ENCODE assay signal across 8 cellular contexts in the genomic region with DNA sequence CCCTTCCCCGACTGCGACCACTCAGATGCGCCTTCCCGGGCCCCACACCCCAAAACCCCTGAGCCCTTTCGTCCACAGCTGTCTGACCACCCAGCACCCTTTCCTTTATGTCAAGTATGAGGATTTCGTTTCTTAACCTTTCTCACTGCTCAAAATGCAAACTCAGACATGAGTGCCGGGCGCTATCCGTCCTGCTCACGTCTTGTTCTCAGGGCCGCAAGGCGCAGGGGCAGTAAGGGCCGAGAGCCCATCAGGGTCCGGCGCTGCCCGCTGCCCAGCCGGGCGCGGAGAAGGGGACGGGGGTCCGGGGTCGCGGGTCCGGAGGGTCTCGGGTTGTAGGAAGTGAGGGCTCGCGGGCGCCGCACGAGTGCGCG. TPM values are rescaled to one million over a fixed set of nuclear protein-coding genes. Genes with fewer than 3 reads are reported as not detected.
DNase-seq lines count a peak whose midpoint lies in the region; ATAC-seq and TF ChIP-seq lines count a peak whose summit lies in the region.

No MANE protein-coding gene starts in this region.

- peak overlapping the region; percentile 88 for H3K9ac ChIP-seq in endodermal cell (ENCODE audit: extremely low read depth, low read length, poor library complexity, severe bottlenecking)

- H3K27me3 ChIP-seq in endodermal cell (ENCODE audit: control insufficient read depth, insufficient read depth, low read length, poor library complexity, severe bottlenecking) = no peaks in the 10 kb centered on the region
- H3K27me3 ChIP-seq in neuron (ENCODE audit: insufficient read depth, low read length) = no peaks in the 10 kb centered on the region

- peaks cover 30% of the 10 kb centered on the region for H3K4me1 Mint-ChIP-seq in activated CD4-positive, alpha-beta T cell treated with anti-CD3 and anti-CD28 coated beads, Interleukin-2, amount 10 ng/mL, durations not matched to agents 24 days and 14 days
- peaks cover 19% of the 10 kb centered on the region for H3K4me1 Mint-ChIP-seq in endodermal cell

- peak overlapping the region; percentile 97 for H3K27ac Mint-ChIP-seq in activated CD4-positive, alpha-beta T cell treated with anti-CD3 and anti-CD28 coated beads, Interleukin-2, amount 10 ng/mL, durations not matched to agents 24 days and 14 days
- H3K27ac Mint-ChIP-seq in endodermal cell = peak overlapping the region; percentile 96

- H3K4me3 ChIP-seq in endodermal cell (ENCODE audit: low read length) = peak overlapping the region; percentile 96
- peak overlapping the region; percentile 73 for H3K4me3 ChIP-seq in neuron (ENCODE audit: low read length)

- H3K9me3 Mint-ChIP-seq in activated CD4-positive, alpha-beta T cell treated with anti-CD3 and anti-CD28 coated beads, Interleukin-2, amount 10 ng/mL, durations not matched to agents 24 days and 14 days = peaks cover 14% of the 10 kb centered on the region
- peaks cover 58% of the 10 kb centered on the region for H3K9me3 Mint-ChIP-seq in endodermal cell

- H3K27me3 Mint-ChIP-seq in activated CD4-positive, alpha-beta T cell treated with anti-CD3 and anti-CD28 coated beads, Interleukin-2, amount 10 ng/mL, durations not matched to agents 24 days and 14 days = peaks cover 2% of the 10 kb centered on the region
- peaks cover 7% of the 10 kb centered on the region for H3K27me3 Mint-ChIP-seq in endodermal cell (ENCODE audit: insufficient read depth)

- H3K9me3 ChIP-seq in endodermal cell (ENCODE audit: control insufficient read depth, low read length) (peaks cover 62% of the 10 kb centered on the region), neuron (ENCODE audit: low read length) (peaks cover 24% of the 10 kb centered on the region)

- peak overlapping the region; percentile 92 for H3K4me3 Mint-ChIP-seq in activated CD4-positive, alpha-beta T cell treated with anti-CD3 and anti-CD28 coated beads, Interleukin-2, amount 10 ng/mL, durations not matched to agents 24 days and 14 days
- H3K4me3 Mint-ChIP-seq in endodermal cell = peak overlapping the region; percentile 85

- WGBS in endodermal cell (ENCODE audit: insufficient coverage in 1 of 2, insufficient read length in 1 of 2), 2 experiments = 0 to 1% methylated on average over 7 to 32 of the region's 32 CpGs

- ATAC-seq in omental fat pad (ENCODE audit: low FRiP score) (no peak), GM21619 (IDR thresholded peaks at IDR 0.05; ENCODE audit: unreplicated experiment) (no peak)

- H3K27ac ChIP-seq in endodermal cell (ENCODE audit: low read depth, low read length) = peak overlapping the region; percentile 95

- no peak for DNase-seq in activated CD4-positive, alpha-beta T cell treated with anti-CD3 and anti-CD28 coated beads, Interleukin-2, amount 10 ng/mL, durations not matched to agents 24 days and 14 days
- no peak for DNase-seq in activated CD4-positive, alpha-beta T cell treated with anti-CD3 and anti-CD28 coated beads for 1 hour
- DNase-seq in NCI-H82 treated with DMSO at 0.1 percent for 48 hours (lab: John Stamatoyannopoulos, UW; ENCODE audit: unreplicated experiment) (peak; percentile 30), endodermal cell (no peak), omental fat pad (ENCODE audit: low spot score) (no peak), HCEC 1CT (no peak)

- peaks cover 68% of the 10 kb centered on the region for H3K36me3 Mint-ChIP-seq in activated CD4-positive, alpha-beta T cell treated with anti-CD3 and anti-CD28 coated beads, Interleukin-2, amount 10 ng/mL, durations not matched to agents 24 days and 14 days (ENCODE audit: low read depth)
- H3K36me3 Mint-ChIP-seq in endodermal cell (ENCODE audit: low read depth) = peaks cover 73% of the 10 kb centered on the region

- TF ChIP-seq CTCF in endodermal cell (conservative IDR thresholded peaks at IDR 0.05) = no peak
- TF ChIP-seq CTCF in omental fat pad (IDR thresholded peaks at IDR 0.05) = no peak

- H3K4me1 ChIP-seq in endodermal cell (ENCODE audit: control insufficient read depth, insufficient read depth, low read length) = no peaks in the 10 kb centered on the region
- peaks cover 17% of the 10 kb centered on the region for H3K4me1 ChIP-seq in neuron (ENCODE audit: insufficient read depth, low read length)

- peak overlapping the region; percentile 88 for H2AFZ ChIP-seq in neuron (ENCODE audit: low read depth, low read length)

- H3K36me3 ChIP-seq in endodermal cell (ENCODE audit: control insufficient read depth, insufficient read depth, low read length) = peaks cover 55% of the 10 kb centered on the region
- peaks cover 30% of the 10 kb centered on the region for H3K36me3 ChIP-seq in neuron (ENCODE audit: insufficient read depth, low read length)

- intact Hi-C loops in activated CD4-positive, alpha-beta T cell treated with anti-CD3 and anti-CD28 coated beads, Interleukin-2, amount 10 ng/mL, durations not matched to agents 24 days and 14 days (cut with micrococcal nuclease) = loop anchor here (1.0 to 10.0 kb wide), 7 partner anchors 46 to 1491 kb away; partner anchors contain the start of genes INSIG1, PAXIP1 and UBE3C

RNA-seq across cellular contexts. Expression of gene RBM33, which starts 0.7 kb away (rescaled TPM):
- 77.2 and 79.5 TPM in 2 replicates for total RNA-seq in activated CD4-positive, alpha-beta T cell treated with anti-CD3 and anti-CD28 coated beads, Interleukin-2, amount 10 ng/mL, durations not matched to agents 24 days and 14 days
- total RNA-seq in endodermal cell (10 to 100 TPM; 86.8 to 87.1 TPM), omental fat pad (10 to 100 TPM; 19.5 to 53.4 (median 32.0) TPM)
- 45.7 TPM for polyA plus RNA-seq in endodermal cell (2013, experiment 1 of 2)
- polyA plus RNA-seq in endodermal cell (2013, experiment 2 of 2) = 47.6 TPM
